ENCODE assay signal across 14 cellular contexts in the genomic region with DNA sequence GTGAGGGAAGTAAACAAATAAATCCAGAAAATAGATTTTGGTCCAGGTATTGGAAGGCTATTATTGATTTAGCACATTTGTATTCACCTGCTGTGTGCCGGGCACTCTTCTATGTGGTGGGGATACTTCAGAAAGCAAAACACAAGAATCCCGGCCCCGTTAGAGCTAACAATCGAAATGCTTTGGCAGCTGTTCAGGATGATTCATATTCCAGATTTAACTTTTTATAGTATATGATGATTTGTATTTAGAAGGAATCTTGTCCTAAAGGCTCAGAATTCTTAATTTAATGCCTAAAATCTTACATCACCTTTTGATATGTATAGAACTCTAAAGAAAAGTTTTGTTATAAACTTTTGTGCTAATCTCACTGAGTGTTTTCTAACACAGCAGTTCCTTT. TPM values are rescaled to one million over a fixed set of nuclear protein-coding genes. Genes with fewer than 3 reads are reported as not detected.
DNase-seq lines count a peak whose midpoint lies in the region; ATAC-seq, FAIRE-seq and TF ChIP-seq lines count a peak whose summit lies in the region.
"Had no signal": no experiment of that assay in that cellular context is flagged by ENCODE, and none has a peak within 500 bp of the region (broad histone marks: within the 10 kb centered on the region; RNA-seq: fewer than 3 reads in every experiment).

No MANE protein-coding gene starts in this region.

- ATAC-seq in Panc1 (no peak), HG03175 (IDR thresholded peaks at IDR 0.05; ENCODE audit: unreplicated experiment) (no peak)
- ATAC-seq: mucosa of descending colon had no signal

- CTCF ChIA-PET in Panc1 (lab: Charles Lee) (no interaction called here), endothelial cell of umbilical vein (lab: Charles Lee) (interaction anchor here (0.9 to 1.3 kb wide), 2 partner anchors 12 to 22 kb away, joined by 3 read pairs; no protein-coding TSS in a partner anchor)

- no peaks in the 10 kb centered on the region for H3K36me3 ChIP-seq in Panc1 (ENCODE audit: control insufficient read depth, insufficient read depth, low read length)
- no peaks in the 10 kb centered on the region for H3K36me3 ChIP-seq in endothelial cell of umbilical vein (ENCODE audit: control insufficient read depth in 2 of 2, extremely low read depth in 1 of 2, insufficient read depth in 2 of 2, low read length in 2 of 2)

- H4K20me1 ChIP-seq in endothelial cell of umbilical vein (replicated peaks; ENCODE audit: control insufficient read depth, extremely low read depth, insufficient read depth, low read length) = no peaks in the 10 kb centered on the region

- in situ Hi-C loops in Panc1 (cut with HindIII; ENCODE audit: low pct_unique_long_range_greater_than_20kb, low sequenced_read_pairs) = no loop called here

- no peak for TF ChIP-seq POLR2A in endothelial cell of umbilical vein (IDR thresholded peaks at IDR 0.05; ENCODE audit: low read depth, low read length)

- intact Hi-C loops in Panc1 (cut with micrococcal nuclease; ENCODE audit: unreplicated experiment) = no loop called here
- intact Hi-C loops in endothelial cell of umbilical vein (cut with micrococcal nuclease) = loop anchor here (1.0 kb wide), 2 partner anchors 8 to 28 kb away; partner anchors contain the start of gene ZC3H12C

- H3K4me3 ChIP-seq in Panc1 (ENCODE audit: low read depth in 2 of 2, low read length in 2 of 2) = no peak overlapping the region
- no peak overlapping the region for H3K4me3 ChIP-seq in endothelial cell of umbilical vein (replicated peaks in 1 of 3; ENCODE audit: insufficient read depth in 1 of 3, low read depth in 1 of 3, low read length in 3 of 3)
- no peak overlapping the region for H3K4me3 ChIP-seq in retinal pigment epithelial cell (ENCODE audit: low read length)
- H3K4me3 ChIP-seq: mucosa of descending colon, testis had no signal

- H3K9me3 ChIP-seq in Panc1 (ENCODE audit: control insufficient read depth, insufficient read depth, low read depth, low read length) (no peaks in the 10 kb centered on the region), endothelial cell of umbilical vein (replicated peaks; ENCODE audit: control insufficient read depth, insufficient read depth, low read length) (no peaks in the 10 kb centered on the region)
- H3K9me3 ChIP-seq: mucosa of descending colon, testis had no signal

- peak overlapping the region; percentile 77 for H3K4me2 ChIP-seq in endothelial cell of umbilical vein (ENCODE audit: insufficient read depth, low read length)

- peak; percentile 77 for FAIRE-seq in endothelial cell of umbilical vein (lab: Jason Lieb, UNC)

- no peak overlapping the region for H3K27ac ChIP-seq in Panc1 (ENCODE audit: low read length)
- peak overlapping the region; percentile 24 for H3K27ac ChIP-seq in endothelial cell of umbilical vein (ENCODE audit: insufficient read depth, low read depth, low read length)
- H3K27ac ChIP-seq: testis had no signal

- DNase-seq in NCI-H345 (lab: John Stamatoyannopoulos, UW) (peak; percentile 47), NCI-H345 treated with DMSO at 0.1 percent for 48 hours (lab: John Stamatoyannopoulos, UW; ENCODE audit: unreplicated experiment) (no peak), Panc1 (ENCODE audit: low read depth, low spot score) (no peak), endothelial cell of umbilical vein (ENCODE audit: low read depth, low spot score) (peak; percentile 87), retinal pigment epithelial cell (ENCODE audit: low read depth) (peak; percentile 38), NK-92 (lab: John Stamatoyannopoulos, UW; ENCODE audit: unreplicated experiment) (no peak), mesenteric fat pad (ENCODE audit: low spot score) (no peak)
- DNase-seq: activated naive CD4-positive, alpha-beta T cell treated with anti-CD3 and anti-CD28 coated beads, Interleukin-2, amount 50 U/mL, for 16 hours; DND-41; hypothalamus; mucosa of descending colon; T-helper 1 cell; testis had no signal

- no peak for TF ChIP-seq CTCF in Panc1 (IDR thresholded peaks at IDR 0.05)
- TF ChIP-seq CTCF in endothelial cell of umbilical vein (IDR thresholded peaks at IDR 0.05; ENCODE audit: extremely low read depth in 1 of 2, insufficient read depth in 1 of 2, low read depth in 1 of 2, low read length in 2 of 2) = no peak
- TF ChIP-seq CTCF in retinal pigment epithelial cell (conservative IDR thresholded peaks at IDR 0.05; ENCODE audit: low read depth, low read length) = no peak

- H3K27me3 ChIP-seq in Panc1 (ENCODE audit: control insufficient read depth, insufficient read depth, low read length) = no peaks in the 10 kb centered on the region
- H3K27me3 ChIP-seq in endothelial cell of umbilical vein (ENCODE audit: control insufficient read depth in 2 of 2, insufficient read depth in 2 of 2, low read length in 2 of 2) = no peaks in the 10 kb centered on the region
- H3K27me3 ChIP-seq: testis had no signal

- no peak overlapping the region for H3K9ac ChIP-seq in endothelial cell of umbilical vein (replicated peaks; ENCODE audit: extremely low read depth, insufficient read depth, low read length)

- POLR2A ChIA-PET in Panc1 (lab: Charles Lee) (no interaction called here), endothelial cell of umbilical vein (lab: Charles Lee) (no interaction called here)

- peaks cover 29% of the 10 kb centered on the region for H3K79me2 ChIP-seq in endothelial cell of umbilical vein (ENCODE audit: control insufficient read depth, insufficient read depth, low read length)

- dilution Hi-C loops in endothelial cell of umbilical vein (cut with MboI; ENCODE audit: extremely low pct_ligation_motif_present, low sequenced_read_pairs) = no loop called here

- no peak overlapping the region for H2AFZ ChIP-seq in endothelial cell of umbilical vein (ENCODE audit: low read depth, low read length)

- TSS peak; percentile 1 for BruUV-seq in Panc1 (replicated peaks; lab: Mats Ljungman, UMichigan)
- BruUV-seq in endothelial cell of umbilical vein (replicated peaks; lab: Mats Ljungman, UMichigan) = no TSS peak

- H3K4me1 ChIP-seq in Panc1 (ENCODE audit: control insufficient read depth, insufficient read depth, low read length) (peaks cover 9% of the 10 kb centered on the region), endothelial cell of umbilical vein (ENCODE audit: control insufficient read depth, extremely low read depth, insufficient read depth, low read length) (peaks cover 11% of the 10 kb centered on the region)
- H3K4me1 ChIP-seq: testis had no signal

- H3K9me1 ChIP-seq in endothelial cell of umbilical vein (replicated peaks; ENCODE audit: control insufficient read depth, extremely low read depth, insufficient read depth, low read length) = no peaks in the 10 kb centered on the region

TF ChIP-seq in endothelial cell of umbilical vein, 7 proteins besides CTCF, POLR2A, EP300 and RAD21:
- TF ChIP-seq, protein P1, sequence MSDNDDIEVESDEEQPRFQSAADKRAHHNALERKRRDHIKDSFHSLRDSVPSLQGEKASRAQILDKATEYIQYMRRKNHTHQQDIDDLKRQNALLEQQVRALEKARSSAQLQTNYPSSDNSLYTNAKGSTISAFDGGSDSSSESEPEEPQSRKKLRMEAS (IDR thresholded peaks at IDR 0.05; ENCODE audit: insufficient read depth, insufficient read length) = no peak
- TF ChIP-seq EZH2 (IDR thresholded peaks at IDR 0.05; ENCODE audit: borderline replicate concordance, low read depth, low read length, severe bottlenecking) (no peak), FOS (IDR thresholded peaks at IDR 0.05; ENCODE audit: borderline replicate concordance, insufficient read depth, low read length) (peak; percentile 57), JUN (IDR thresholded peaks at IDR 0.05; ENCODE audit: borderline replicate concordance, insufficient read depth, insufficient read length, low read depth) (peak; percentile 56)

RNA-seq across cellular contexts. Expression of gene ZC3H12C, which starts 28.0 kb away (rescaled TPM):
- total RNA-seq in Panc1 (2021; ENCODE audit: unreplicated experiment) = 13.5 TPM
- polyA plus RNA-seq in Panc1 (2012; ENCODE audit: insufficient read length) = 4.2 TPM
- total RNA-seq in endothelial cell of umbilical vein = 14.5 and 14.7 TPM in 2 replicates
- 5.2 and 5.5 TPM in 2 replicates for polyA plus RNA-seq in endothelial cell of umbilical vein
- polyA plus RNA-seq in endothelial cell of umbilical vein (2011; cell fraction: cytosol; rRNA removed) = 4.9 and 5.3 TPM in 2 replicates
- 16.2 and 16.9 TPM in 2 replicates for polyA plus RNA-seq in endothelial cell of umbilical vein (2011; cell fraction: nucleus; rRNA removed)
- polyA plus RNA-seq in endothelial cell of umbilical vein (2012) = 7.1 and 7.5 TPM in 2 replicates
- polyA minus RNA-seq in endothelial cell of umbilical vein = 15.4 and 18.4 TPM in 2 replicates
- 9.8 TPM for polyA minus RNA-seq in endothelial cell of umbilical vein (2011; cell fraction: cytosol; rRNA and poly(A)+ RNA removed)
- polyA minus RNA-seq in endothelial cell of umbilical vein (2011; cell fraction: nucleus; rRNA and poly(A)+ RNA removed) = 21.8 and 26.7 TPM in 2 replicates
- 14.9 TPM for total RNA-seq in mesenteric fat pad

Comparison
In these comparisons a context has a peak if more than half of its experiments do, and no peak if none do; other contexts are left out.
1. DNase-seq: peak in NCI-H345 (single experiment), endothelial cell of umbilical vein (single experiment) and retinal pigment epithelial cell (single experiment); none in NCI-H345 treated with DMSO at 0.1 percent for 48 hours (single experiment), Panc1 (single experiment), NK-92 (single experiment) and mesenteric fat pad (single experiment).